Comparison of ENCODE assay signal across 8 cellular contexts in the genomic region with DNA sequence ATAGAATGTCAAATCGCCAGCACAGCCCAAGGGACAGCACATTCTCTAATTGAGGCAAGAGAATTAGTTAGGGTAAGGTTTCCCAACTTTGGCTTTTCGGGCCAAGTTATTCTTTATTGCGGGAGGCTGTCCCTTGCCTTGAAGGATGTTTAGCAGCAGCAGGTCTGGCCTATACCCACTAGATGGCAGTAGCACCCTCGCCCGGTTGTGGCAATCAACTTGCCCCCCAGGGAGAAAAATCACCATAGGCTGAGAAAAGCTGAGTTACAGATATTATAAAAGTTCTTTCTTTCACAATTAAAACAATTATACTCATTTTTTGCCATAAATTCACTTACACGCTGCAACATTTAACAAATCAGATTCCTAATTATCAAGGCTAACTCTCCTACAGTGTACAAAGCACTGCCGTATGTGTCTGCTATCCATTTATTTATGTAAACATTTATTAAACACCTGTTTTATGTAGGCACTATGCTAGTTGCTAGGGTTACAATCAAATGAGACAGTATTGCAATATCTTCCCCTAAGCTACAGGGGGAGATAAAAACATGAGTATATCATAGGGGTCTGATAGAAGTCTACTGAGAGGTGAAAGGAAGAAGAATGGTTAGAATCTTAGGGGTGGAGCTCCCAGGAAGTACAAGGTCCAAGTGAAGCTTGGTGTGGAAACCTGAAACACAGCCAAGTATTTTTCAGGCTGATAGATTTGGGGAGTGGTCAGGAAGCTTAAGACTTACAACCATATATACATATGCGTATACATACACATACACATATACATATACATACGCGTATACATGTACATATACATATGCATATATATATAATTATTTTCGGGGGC.
DNase-seq lines count a peak whose midpoint lies in the region; ATAC-seq, FAIRE-seq and TF ChIP-seq lines count a peak whose summit lies in the region.

No MANE protein-coding gene starts in this region.

- H3K79me2 ChIP-seq in HepG2 (ENCODE audit: insufficient read depth, low read length) = no peaks in the 10 kb centered on the region

- H3K9me3 ChIP-seq in HepG2 (ENCODE audit: low read length) = no peaks in the 10 kb centered on the region

- FAIRE-seq in HepG2 (lab: Jason Lieb, UNC) = no peak

- POLR2A ChIA-PET in HepG2 (lab: Yijun Ruan, JAX) = no interaction called here

- H3K4me1 ChIP-seq in HepG2 (ENCODE audit: insufficient read depth, low read length) = no peaks in the 10 kb centered on the region

- no peak overlapping the region for H3K4me2 ChIP-seq in HepG2 (ENCODE audit: low read depth, low read length)

- TF ChIP-seq RAD21 in HepG2 (CRISPR knock-in tag; IDR thresholded peaks at IDR 0.05) = 0 out of 2 replicates have a peak, but pooled peaks have one; percentile 21

- H4K20me1 ChIP-seq in HepG2 (ENCODE audit: insufficient read depth, low read length) = no peaks in the 10 kb centered on the region

- intact Hi-C loops in HepG2 (cut with micrococcal nuclease; ENCODE audit: unreplicated experiment) = loop anchor here (5.0 kb wide), 1 partner anchor 819 kb away; no protein-coding TSS in a partner anchor

- no peaks in the 10 kb centered on the region for H3K27me3 ChIP-seq in HepG2 (ENCODE audit: control insufficient read depth in 1 of 2, insufficient read depth in 2 of 2, low read length in 2 of 2)

- DNase-seq in Caki2 (ENCODE audit: low read depth) (peak; percentile 0), HepG2 (ENCODE audit: low spot score) (peak; percentile 7), cortex of kidney (lab: John Stamatoyannopoulos, UW) (no peak), amniotic stem cell (lab: John Stamatoyannopoulos, UW) (no peak)
- peak; percentile 4 for DNase-seq in activated CD4-positive, alpha-beta T cell treated with anti-CD3 and anti-CD28 coated beads, Interleukin-2, amount 50 U/mL, for 48 hours

- WGBS in HepG2 (ENCODE audit: low lambda C conversion rate) = 42% methylated on average over 10 of the region's 11 CpGs

- H3K27ac ChIP-seq in HepG2 (ENCODE audit: extremely low read length, insufficient read depth, low read length) = no peak overlapping the region

- H3K4me3 ChIP-seq in HepG2 (replicated peaks in 1 of 3; ENCODE audit: insufficient read depth in 1 of 3, low read depth in 2 of 3, low read length in 3 of 3) = no peak overlapping the region

- TF ChIP-seq POLR2A in HepG2 (IDR thresholded peaks at IDR 0.05; ENCODE audit: insufficient read depth in 1 of 2, low read depth in 2 of 2, low read length in 2 of 2) = no peak

- TF ChIP-seq EP300 in HepG2 (IDR thresholded peaks at IDR 0.05; ENCODE audit: low read depth in 2 of 2, low read length in 2 of 2) (no peak), HepG2 (CRISPR knock-in tag; IDR thresholded peaks at IDR 0.05; ENCODE audit: borderline replicate concordance) (no peak)

- TF ChIP-seq CTCF in HepG2 (CRISPR knock-in tag; IDR thresholded peaks at IDR 0.05) = peak; percentile 61

- no peaks in the 10 kb centered on the region for H3K36me3 ChIP-seq in HepG2 (replicated peaks in 1 of 2; ENCODE audit: control insufficient read depth in 1 of 2, insufficient read depth in 2 of 2, low read length in 2 of 2)

- H2AFZ ChIP-seq in HepG2 (ENCODE audit: low read length) = no peak overlapping the region

- H3K9ac ChIP-seq in HepG2 (ENCODE audit: insufficient read depth, low read depth, low read length) = no peak overlapping the region

- ATAC-seq in GM18909 (IDR thresholded peaks at IDR 0.05; ENCODE audit: poor library complexity, unreplicated experiment) (peak; percentile 68), HG03460 (IDR thresholded peaks at IDR 0.05; ENCODE audit: unreplicated experiment) (peak; percentile 63), HepG2 (peak; percentile 76), GM18873 (IDR thresholded peaks at IDR 0.05; ENCODE audit: low FRiP score, unreplicated experiment) (no peak)

- CTCF ChIA-PET in HepG2 (lab: Yijun Ruan, JAX; ENCODE audit: low intra/inter-chr PET ratio, low total read pairs) = interaction anchor here (1.1 kb wide), 1 partner anchor 822 kb away, joined by 3 read pairs; no protein-coding TSS in a partner anchor

- in situ Hi-C loops in Caki2 (cut with HindIII; ENCODE audit: low pct_unique_long_range_greater_than_20kb, low sequenced_read_pairs) (no loop called here), HepG2 (cut with HindIII; ENCODE audit: extremely low pct_ligation_motif_present, low pct_unique_long_range_greater_than_20kb) (no loop called here)

- BruUV-seq in HepG2 (replicated peaks; lab: Mats Ljungman, UMichigan) = no TSS peak

TF ChIP-seq in HepG2, 621 proteins besides CTCF, POLR2A, EP300 and RAD21 (continues in another document):
- peak; percentile 27; the same call in 1 of the 2 replicates for TF ChIP-seq STAG1 (CRISPR knock-in tag; IDR thresholded peaks at IDR 0.05)
- no peak for TF ChIP-seq NONO (IDR thresholded peaks at IDR 0.05)
- no peak for TF ChIP-seq NONO (CRISPR knock-in tag; conservative IDR thresholded peaks at IDR 0.05)
- TF ChIP-seq ATF7-NPFF (CRISPR knock-in tag; IDR thresholded peaks at IDR 0.05; ENCODE audit: low read depth) = no peak
- TF ChIP-seq, protein P1, sequence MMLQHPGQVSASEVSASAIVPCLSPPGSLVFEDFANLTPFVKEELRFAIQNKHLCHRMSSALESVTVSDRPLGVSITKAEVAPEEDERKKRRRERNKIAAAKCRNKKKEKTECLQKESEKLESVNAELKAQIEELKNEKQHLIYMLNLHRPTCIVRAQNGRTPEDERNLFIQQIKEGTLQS (CRISPR knock-in tag; IDR thresholded peaks at IDR 0.05) = no peak
- TF ChIP-seq REPIN1 (CRISPR knock-in tag; IDR thresholded peaks at IDR 0.05; ENCODE audit: borderline replicate concordance, low read depth) = no peak
- no peak for TF ChIP-seq ZNF564 (CRISPR knock-in tag; IDR thresholded peaks at IDR 0.05)
- TF ChIP-seq, protein P2, sequence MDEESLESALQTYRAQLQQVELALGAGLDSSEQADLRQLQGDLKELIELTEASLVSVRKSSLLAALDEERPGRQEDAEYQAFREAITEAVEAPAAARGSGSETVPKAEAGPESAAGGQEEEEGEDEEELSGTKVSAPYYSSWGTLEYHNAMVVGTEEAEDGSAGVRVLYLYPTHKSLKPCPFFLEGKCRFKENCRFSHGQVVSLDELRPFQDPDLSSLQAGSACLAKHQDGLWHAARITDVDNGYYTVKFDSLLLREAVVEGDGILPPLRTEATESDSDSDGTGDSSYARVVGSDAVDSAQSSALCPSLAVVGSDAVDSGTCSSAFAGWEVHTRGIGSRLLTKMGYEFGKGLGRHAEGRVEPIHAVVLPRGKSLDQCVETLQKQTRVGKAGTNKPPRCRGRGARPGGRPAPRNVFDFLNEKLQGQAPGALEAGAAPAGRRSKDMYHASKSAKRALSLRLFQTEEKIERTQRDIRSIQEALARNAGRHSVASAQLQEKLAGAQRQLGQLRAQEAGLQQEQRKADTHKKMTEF (CRISPR knock-in tag; IDR thresholded peaks at IDR 0.05) = no peak
- TF ChIP-seq, protein P3, sequence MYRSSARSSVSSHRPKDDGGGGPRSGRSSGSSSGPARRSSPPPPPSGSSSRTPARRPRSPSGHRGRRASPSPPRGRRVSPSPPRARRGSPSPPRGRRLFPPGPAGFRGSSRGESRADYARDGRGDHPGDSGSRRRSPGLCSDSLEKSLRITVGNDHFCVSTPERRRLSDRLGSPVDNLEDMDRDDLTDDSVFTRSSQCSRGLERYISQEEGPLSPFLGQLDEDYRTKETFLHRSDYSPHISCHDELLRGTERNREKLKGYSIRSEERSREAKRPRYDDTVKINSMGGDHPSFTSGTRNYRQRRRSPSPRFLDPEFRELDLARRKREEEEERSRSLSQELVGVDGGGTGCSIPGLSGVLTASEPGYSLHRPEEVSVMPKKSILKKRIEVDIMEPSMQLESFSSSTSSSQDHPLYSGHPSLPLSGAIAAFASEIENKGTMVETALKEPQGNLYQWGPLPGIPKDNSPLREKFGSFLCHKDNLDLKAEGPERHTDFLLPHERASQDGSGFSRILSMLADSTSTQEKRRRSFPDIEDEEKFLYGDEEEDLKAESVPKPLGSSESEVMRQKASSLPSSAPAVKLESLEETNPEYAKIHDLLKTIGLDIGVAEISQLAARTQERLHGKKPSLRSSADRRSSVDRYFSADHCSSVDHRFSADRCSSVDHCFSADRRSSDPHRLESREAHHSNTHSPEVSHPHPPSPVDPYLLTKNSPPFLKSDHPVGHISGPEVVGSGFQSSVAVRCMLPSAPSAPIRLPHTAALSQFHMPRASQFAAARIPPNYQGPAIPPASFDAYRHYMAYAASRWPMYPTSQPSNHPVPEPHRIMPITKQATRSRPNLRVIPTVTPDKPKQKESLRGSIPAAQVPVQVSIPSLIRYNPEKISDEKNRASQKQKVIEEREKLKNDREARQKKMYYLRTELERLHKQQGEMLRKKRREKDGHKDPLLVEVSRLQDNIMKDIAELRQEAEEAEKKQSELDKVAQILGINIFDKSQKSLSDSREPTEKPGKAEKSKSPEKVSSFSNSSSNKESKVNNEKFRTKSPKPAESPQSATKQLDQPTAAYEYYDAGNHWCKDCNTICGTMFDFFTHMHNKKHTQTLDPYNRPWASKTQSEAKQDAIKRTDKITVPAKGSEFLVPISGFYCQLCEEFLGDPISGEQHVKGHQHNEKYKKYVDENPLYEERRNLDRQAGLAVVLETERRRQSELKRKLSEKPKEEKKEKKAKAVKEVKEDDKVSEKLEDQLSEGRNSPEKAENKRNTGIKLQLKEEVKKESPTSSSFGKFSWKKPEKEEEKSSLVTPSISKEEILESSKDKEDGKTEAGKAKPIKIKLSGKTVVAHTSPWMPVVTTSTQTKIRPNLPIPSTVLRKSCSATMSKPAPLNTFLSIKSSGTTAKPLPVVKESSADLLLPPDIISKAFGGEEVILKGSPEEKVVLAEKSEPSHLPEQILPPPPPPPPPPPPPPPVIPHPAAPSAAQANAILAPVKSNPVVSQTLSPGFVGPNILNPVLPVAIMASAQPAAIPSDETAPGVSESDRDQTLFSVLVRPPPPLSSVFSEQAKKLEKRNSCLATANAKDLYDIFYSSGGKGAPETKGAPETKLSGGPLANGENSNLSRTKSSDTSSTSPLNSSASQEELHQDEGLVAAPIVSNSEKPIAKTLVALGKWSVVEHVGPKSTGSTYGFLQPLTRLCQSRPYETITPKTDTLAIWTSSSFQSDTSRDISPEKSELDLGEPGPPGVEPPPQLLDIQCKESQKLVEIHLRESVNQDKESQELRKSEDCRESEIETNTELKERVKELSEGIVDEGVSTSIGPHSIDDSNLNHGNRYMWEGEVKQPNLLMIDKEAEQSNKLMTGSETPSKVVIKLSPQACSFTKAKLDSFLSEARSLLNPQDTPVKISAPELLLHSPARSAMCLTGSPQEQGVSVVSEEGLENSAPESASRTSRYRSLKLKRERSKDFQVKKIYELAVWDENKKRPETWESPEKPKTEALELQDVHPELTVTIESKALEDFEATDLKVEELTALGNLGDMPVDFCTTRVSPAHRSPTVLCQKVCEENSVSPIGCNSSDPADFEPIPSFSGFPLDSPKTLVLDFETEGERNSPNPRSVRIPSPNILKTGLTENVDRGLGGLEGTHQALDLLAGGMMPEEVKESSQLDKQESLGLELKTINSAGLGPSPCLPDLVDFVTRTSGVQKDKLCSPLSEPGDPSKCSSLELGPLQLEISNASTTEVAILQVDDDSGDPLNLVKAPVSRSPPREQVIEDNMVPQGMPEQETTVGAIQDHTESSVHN (CRISPR knock-in tag; IDR thresholded peaks at IDR 0.05) = no peak
- TF ChIP-seq ZNF589 (CRISPR knock-in tag; conservative IDR thresholded peaks at IDR 0.05) = no peak

Comparison
In these comparisons a context has a peak if more than half of its experiments do, and no peak if none do; other contexts are left out.
1. DNase-seq: peak in Caki2 (single experiment), activated CD4-positive, alpha-beta T cell treated with anti-CD3 and anti-CD28 coated beads, Interleukin-2, amount 50 U/mL, for 48 hours (2 of 2) and HepG2 (single experiment); none in cortex of kidney (single experiment) and amniotic stem cell (single experiment).